In genomic region chr7:142790565-142790964, GRCh38 we compare ENCODE assay signal across 19 cellular contexts. TPM values are rescaled to one million over a fixed set of nuclear protein-coding genes. Genes with fewer than 3 reads are reported as not detected.
A peak's percentile ranks its signal among the peaks of the same experiment; 100 is the strongest.
DNase-seq lines count a peak whose midpoint lies in the region; ATAC-seq and TF ChIP-seq lines count a peak whose summit lies in the region.
"Had no signal": no experiment of that assay in that cellular context is flagged by ENCODE, and none has a peak within 500 bp of the region (broad histone marks: within the 10 kb centered on the region; RNA-seq: fewer than 3 reads in every experiment).

No MANE protein-coding gene starts in this region.

- no peak for TF ChIP-seq POLR2A in erythroblast (IDR thresholded peaks at IDR 0.05; ENCODE audit: low read length)

- POLR2A ChIA-PET in CD4-positive, alpha-beta memory T cell (lab: Charles Lee; ENCODE audit: partially characterized antibody) = interaction anchor here (0.7 to 30.6 kb wide), 21 partner anchors 17 to 617 kb away, joined by 3 to 6843 read pairs (median 7); partner anchors contain the start of gene EPHB6
- POLR2A ChIA-PET in activated CD4-positive, alpha-beta memory T cell treated with anti-CD3 and anti-CD28 coated beads, Interleukin-2, amount 10 ng/mL, durations not matched to agents 7 days and 5 days (lab: Charles Lee) = interaction anchor here (0.8 to 21.1 kb wide), 5 partner anchors 16 to 470 kb away, joined by 3 to 2273 read pairs (median 5); no protein-coding TSS in a partner anchor

- peak overlapping the region; percentile 98 to 100 (median 99) for H3K4me3 Mint-ChIP-seq in CD4-positive, CD25-positive, alpha-beta regulatory T cell
- peak overlapping the region; percentile 90 to 100 (median 98) for H3K4me3 Mint-ChIP-seq in CD4-positive, alpha-beta memory T cell
- peak overlapping the region; percentile 93 for H3K4me3 Mint-ChIP-seq in activated CD4-positive, alpha-beta memory T cell treated with anti-CD3 and anti-CD28 coated beads, Interleukin-2, amount 10 ng/mL, durations not matched to agents 7 days and 5 days

- intact Hi-C loops in CD4-positive, alpha-beta memory T cell (cut with micrococcal nuclease) = no loop called here

- peak overlapping the region; percentile 88 to 100 (median 99) for H3K27ac Mint-ChIP-seq in CD4-positive, CD25-positive, alpha-beta regulatory T cell
- peak overlapping the region; percentile 44 to 100 (median 95) for H3K27ac Mint-ChIP-seq in CD4-positive, alpha-beta memory T cell
- H3K27ac Mint-ChIP-seq in activated CD4-positive, alpha-beta memory T cell treated with anti-CD3 and anti-CD28 coated beads, Interleukin-2, amount 10 ng/mL, durations not matched to agents 7 days and 5 days = peak overlapping the region; percentile 89

- no peak for ATAC-seq in CD4-positive, CD25-positive, alpha-beta regulatory T cell (ENCODE audit: low read depth in 2 of 2)
- ATAC-seq in GM21737 (IDR thresholded peaks at IDR 0.05; ENCODE audit: unreplicated experiment) = no peak
- ATAC-seq in HG02938 (IDR thresholded peaks at IDR 0.05; ENCODE audit: unreplicated experiment) = no peak
- ATAC-seq: heart right ventricle, sciatic nerve had no signal

- H3K9me3 Mint-ChIP-seq in CD4-positive, CD25-positive, alpha-beta regulatory T cell = peaks cover 0 to 6% (median 0%) of the 10 kb centered on the region in 7 donors
- peaks cover 0 to 3% (median under 1%) of the 10 kb centered on the region in 8 donors for H3K9me3 Mint-ChIP-seq in CD4-positive, alpha-beta memory T cell
- H3K9me3 Mint-ChIP-seq in activated CD4-positive, alpha-beta memory T cell treated with anti-CD3 and anti-CD28 coated beads, Interleukin-2, amount 10 ng/mL, durations not matched to agents 7 days and 5 days = no peaks in the 10 kb centered on the region
- H3K9me3 Mint-ChIP-seq: IgD-negative memory B cell had no signal

- peak in 2 of 3 donors; percentile 11 to 29 for DNase-seq in CD4-positive, CD25-positive, alpha-beta regulatory T cell
- DNase-seq in CD4-positive, alpha-beta memory T cell = peak in 2 of 5 donors; percentile 15 to 27
- DNase-seq in activated CD4-positive, alpha-beta memory T cell treated with anti-CD3 and anti-CD28 coated beads, Interleukin-2, amount 10 ng/mL, durations not matched to agents 7 days and 5 days = no peak
- DNase-seq in erythroblast (lab: John Stamatoyannopoulos, UW) (peak; percentile 46 to 67), occipital lobe (lab: John Stamatoyannopoulos, UW) (no peak)
- DNase-seq: aorta; heart right ventricle; NCI-H187; NCI-H226; stimulated activated CD4-positive, alpha-beta T cell treated with anti-CD3 and anti-CD28 coated beads, Interleukin-1b, Interleukin-23, amount 100 ng/mL, for 48 hours had no signal

- H3K36me3 ChIP-seq in CD4-positive, CD25-positive, alpha-beta regulatory T cell (ENCODE audit: control insufficient read depth, insufficient read depth, low read length) = peaks cover 40% of the 10 kb centered on the region
- peaks cover 16% of the 10 kb centered on the region for H3K36me3 ChIP-seq in CD4-positive, alpha-beta memory T cell (ENCODE audit: insufficient read depth, low read length)
- H3K36me3 ChIP-seq: heart right ventricle, vagina had no signal

- H3K27ac ChIP-seq in CD4-positive, CD25-positive, alpha-beta regulatory T cell (ENCODE audit: insufficient read depth, low read length, poor library complexity, severe bottlenecking) = peak overlapping the region; percentile 100
- peak overlapping the region; percentile 99 for H3K27ac ChIP-seq in CD4-positive, alpha-beta memory T cell (ENCODE audit: low read depth, low read length)
- H3K27ac ChIP-seq: RWPE1, vagina had no signal

- H3K36me3 Mint-ChIP-seq in CD4-positive, CD25-positive, alpha-beta regulatory T cell = peaks cover 59% of the 10 kb centered on the region
- peaks cover 68 to 70% of the 10 kb centered on the region in 2 donors for H3K36me3 Mint-ChIP-seq in CD4-positive, alpha-beta memory T cell
- H3K36me3 Mint-ChIP-seq in activated CD4-positive, alpha-beta memory T cell treated with anti-CD3 and anti-CD28 coated beads, Interleukin-2, amount 10 ng/mL, durations not matched to agents 7 days and 5 days (ENCODE audit: low read depth) = peaks cover 75% of the 10 kb centered on the region
- H3K36me3 Mint-ChIP-seq: IgD-negative memory B cell had no signal

- CTCF ChIA-PET in CD4-positive, alpha-beta memory T cell (lab: Charles Lee; ENCODE audit: partially characterized antibody) = interaction anchor here (3.4 to 21.7 kb wide), 2 partner anchors 8 to 20 kb away, joined by 18 to 623 read pairs; no protein-coding TSS in a partner anchor
- CTCF ChIA-PET in activated CD4-positive, alpha-beta memory T cell treated with anti-CD3 and anti-CD28 coated beads, Interleukin-2, amount 10 ng/mL, durations not matched to agents 7 days and 5 days (lab: Charles Lee) = interaction anchor here (12.9 kb wide), 1 partner anchor 20 kb away, joined by 300 read pairs; no protein-coding TSS in a partner anchor

- H3K4me3 ChIP-seq in CD4-positive, CD25-positive, alpha-beta regulatory T cell (ENCODE audit: low read depth, low read length) = peak overlapping the region; percentile 98
- peak overlapping the region; percentile 83 to 85 for H3K4me3 ChIP-seq in CD4-positive, alpha-beta memory T cell (ENCODE audit: low read length in 2 of 2)
- H3K4me3 ChIP-seq: vagina had no signal

- H3K4me1 ChIP-seq in CD4-positive, CD25-positive, alpha-beta regulatory T cell (ENCODE audit: control insufficient read depth, insufficient read depth, low read length, poor library complexity, severe bottlenecking) = peaks cover 53% of the 10 kb centered on the region
- peaks cover 43% of the 10 kb centered on the region for H3K4me1 ChIP-seq in CD4-positive, alpha-beta memory T cell (ENCODE audit: insufficient read depth, low read length)
- H3K4me1 ChIP-seq: heart right ventricle, vagina had no signal

- H3K27me3 Mint-ChIP-seq in CD4-positive, CD25-positive, alpha-beta regulatory T cell = peaks cover 5% of the 10 kb centered on the region
- H3K27me3 Mint-ChIP-seq in CD4-positive, alpha-beta memory T cell = no peaks in the 10 kb centered on the region
- H3K27me3 Mint-ChIP-seq in activated CD4-positive, alpha-beta memory T cell treated with anti-CD3 and anti-CD28 coated beads, Interleukin-2, amount 10 ng/mL, durations not matched to agents 7 days and 5 days = no peaks in the 10 kb centered on the region
- H3K27me3 Mint-ChIP-seq: IgD-negative memory B cell had no signal

- H3K27me3 ChIP-seq in CD4-positive, CD25-positive, alpha-beta regulatory T cell (ENCODE audit: control insufficient read depth, insufficient read depth, low read length) = no peaks in the 10 kb centered on the region
- H3K27me3 ChIP-seq in CD4-positive, alpha-beta memory T cell (ENCODE audit: insufficient read depth, low read length) = no peaks in the 10 kb centered on the region
- H3K27me3 ChIP-seq: vagina had no signal

- no peaks in the 10 kb centered on the region for H3K9me3 ChIP-seq in CD4-positive, CD25-positive, alpha-beta regulatory T cell (ENCODE audit: control insufficient read depth in 2 of 2, low read length in 2 of 2)
- no peaks in the 10 kb centered on the region for H3K9me3 ChIP-seq in CD4-positive, alpha-beta memory T cell (ENCODE audit: control insufficient read depth in 1 of 2, low read length in 2 of 2)
- H3K9me3 ChIP-seq: heart right ventricle, vagina had no signal

- peaks cover 18 to 41% (median 30%) of the 10 kb centered on the region in 4 donors for H3K4me1 Mint-ChIP-seq in CD4-positive, CD25-positive, alpha-beta regulatory T cell
- peaks cover 27 to 62% (median 40%) of the 10 kb centered on the region in 4 donors for H3K4me1 Mint-ChIP-seq in CD4-positive, alpha-beta memory T cell
- peaks cover 50% of the 10 kb centered on the region for H3K4me1 Mint-ChIP-seq in activated CD4-positive, alpha-beta memory T cell treated with anti-CD3 and anti-CD28 coated beads, Interleukin-2, amount 10 ng/mL, durations not matched to agents 7 days and 5 days

RNA-seq across cellular contexts. Expression of gene PRSS2, which starts 19.8 kb away (rescaled TPM):
- 0.52 TPM for total RNA-seq in CD4-positive, CD25-positive, alpha-beta regulatory T cell
- 1 to 10 TPM; 1.5 to 3.2 (median 2.7) TPM for polyA plus RNA-seq in CD4-positive, CD25-positive, alpha-beta regulatory T cell
- not detected for total RNA-seq in CD4-positive, alpha-beta memory T cell
- polyA plus RNA-seq in CD4-positive, alpha-beta memory T cell = not detected
- total RNA-seq in activated CD4-positive, alpha-beta memory T cell treated with anti-CD3 and anti-CD28 coated beads, Interleukin-2, amount 10 ng/mL, durations not matched to agents 7 days and 5 days = not detected
- not detected for total RNA-seq in occipital lobe
- total RNA-seq: cerebellum, liver, osteocyte, vagina had no signal
- polyA plus RNA-seq: IgD-negative memory B cell had no signal

RNA-seq across cellular contexts. Expression of gene PRSS1, which starts 41.3 kb away (rescaled TPM):
- not detected for total RNA-seq in CD4-positive, CD25-positive, alpha-beta regulatory T cell
- under 1 TPM in 1 of 4 donors, not detected in 3; 0.49 TPM for polyA plus RNA-seq in CD4-positive, CD25-positive, alpha-beta regulatory T cell
- total RNA-seq in CD4-positive, alpha-beta memory T cell = under 1 TPM in 1 of 2 experiments, not detected in 1; 0.44 TPM
- polyA plus RNA-seq in CD4-positive, alpha-beta memory T cell = not detected
- not detected for total RNA-seq in activated CD4-positive, alpha-beta memory T cell treated with anti-CD3 and anti-CD28 coated beads, Interleukin-2, amount 10 ng/mL, durations not matched to agents 7 days and 5 days
- total RNA-seq in occipital lobe = not detected
- total RNA-seq: cerebellum, liver, osteocyte, vagina had no signal
- polyA plus RNA-seq: IgD-negative memory B cell, liver had no signal

Comparison
In these comparisons a context has a peak if more than half of its experiments do, and no peak if none do; other contexts are left out.
1. DNase-seq: peak in CD4-positive, CD25-positive, alpha-beta regulatory T cell (2 of 3) and erythroblast (2 of 2); none in activated CD4-positive, alpha-beta memory T cell treated with anti-CD3 and anti-CD28 coated beads, Interleukin-2, amount 10 ng/mL, durations not matched to agents 7 days and 5 days (single experiment) and occipital lobe (single experiment).
2. Peak in every context shown above with its lines, with median percentiles within 50 percentile points of each other: H3K27ac Mint-ChIP-seq and H3K4me3 Mint-ChIP-seq.